ENCODE assay signal across 8 cellular contexts in genomic region chr17:82297280-82297803, GRCh38. TPM values are rescaled to one million over a fixed set of nuclear protein-coding genes. Genes with fewer than 3 reads are reported as not detected.
DNase-seq lines count a peak whose midpoint lies in the region; ATAC-seq, FAIRE-seq and TF ChIP-seq lines count a peak whose summit lies in the region.

No MANE protein-coding gene starts in this region.

- no peak for TF ChIP-seq CTCF in GM12865 (IDR thresholded peaks at IDR 0.05; ENCODE audit: insufficient read depth, low read depth, low read length, missing control alignments)
- no peak for TF ChIP-seq CTCF in LNCaP clone FGC (IDR thresholded peaks at IDR 0.05; ENCODE audit: control insufficient read depth, extremely low read depth, insufficient read depth)
- TF ChIP-seq CTCF in bronchial epithelial cell (IDR thresholded peaks at IDR 0.05; ENCODE audit: insufficient read depth, low read length, severe bottlenecking), result no peak

- H2BK5ac ChIP-seq in mesenchymal stem cell (ENCODE audit: low read depth, low read length, poor library complexity, severe bottlenecking), result no peak overlapping the region

- H3K27me3 ChIP-seq in bronchial epithelial cell (ENCODE audit: control insufficient read depth, insufficient read depth, low read length) (no peaks in the 10 kb centered on the region), mesenchymal stem cell (ENCODE audit: control insufficient read depth in 1 of 2, insufficient read depth in 1 of 2, low read length in 2 of 2) (peaks cover 0 to 3% of the 10 kb centered on the region in 2 experiments)

- H3K27ac ChIP-seq in mesenchymal stem cell (ENCODE audit: low read length, poor library complexity, severe bottlenecking), result peak overlapping the region; percentile 64

- H4K91ac ChIP-seq in mesenchymal stem cell (ENCODE audit: low read length), result no peak overlapping the region

- 82% methylated on average over 19 of the region's 19 CpGs for WGBS in mesenchymal stem cell

- H2BK12ac ChIP-seq in mesenchymal stem cell (ENCODE audit: low read length in 2 of 2), result no peak overlapping the region

- no peak for FAIRE-seq in bronchial epithelial cell (lab: Jason Lieb, UNC)

- H2AK5ac ChIP-seq in mesenchymal stem cell (ENCODE audit: low read length, severe bottlenecking), result no peak overlapping the region

- H3K23ac ChIP-seq in mesenchymal stem cell (ENCODE audit: low read length in 2 of 2), result no peak overlapping the region

- H3K79me1 ChIP-seq in mesenchymal stem cell (replicated peaks; ENCODE audit: low read length, poor library complexity, severe bottlenecking), result peaks cover 1% of the 10 kb centered on the region

- DNase-seq in GM12865 (ENCODE audit: low read depth) (peak; percentile 86), LNCaP clone FGC (ENCODE audit: low read depth) (no peak), bronchial epithelial cell (ENCODE audit: low read depth) (peak; percentile 79), mesenchymal stem cell (peak; percentile 70), NCI-H82 (lab: John Stamatoyannopoulos, UW) (no peak)
- DNase-seq in activated CD4-positive, CD25-positive, alpha-beta regulatory T cell (lab: John Stamatoyannopoulos, UW), result peak in 3 of 4 experiments; percentile 55 to 62 (median 55)
- DNase-seq in stimulated activated CD8-positive, alpha-beta memory T cell treated with anti-CD3 and anti-CD28 coated beads, Interleukin-4, amount 100 ng/mL, for 1 hour (ENCODE audit: low read depth in 2 of 2, low spot score in 1 of 2), result peak; percentile 79 to 82

- no peak overlapping the region for H3K14ac ChIP-seq in mesenchymal stem cell (ENCODE audit: low read length in 2 of 2)

- no peak for ATAC-seq in HG02678 (IDR thresholded peaks at IDR 0.05; ENCODE audit: unreplicated experiment)

- H3K36me3 ChIP-seq in bronchial epithelial cell (ENCODE audit: control insufficient read depth, insufficient read depth, low read length) (no peaks in the 10 kb centered on the region), mesenchymal stem cell (ENCODE audit: control insufficient read depth in 1 of 2, insufficient read depth in 2 of 2, low read depth in 1 of 2, low read length in 2 of 2) (no peaks in the 10 kb centered on the region)

- H4K8ac ChIP-seq in mesenchymal stem cell (ENCODE audit: low read length), result no peak overlapping the region

- H3K4me2 ChIP-seq in mesenchymal stem cell (ENCODE audit: low read length, poor library complexity, severe bottlenecking), result peak overlapping the region; percentile 49

- peaks cover 38% of the 10 kb centered on the region for H3K4me1 ChIP-seq in mesenchymal stem cell (ENCODE audit: control insufficient read depth, insufficient read depth, low read depth, low read length)

- H3K4ac ChIP-seq in mesenchymal stem cell (ENCODE audit: low read depth in 1 of 2, low read length in 2 of 2), result no peak overlapping the region

- peak overlapping the region; percentile 92 for H3K9ac ChIP-seq in mesenchymal stem cell (ENCODE audit: low read length)

- H3K4me3 ChIP-seq in GM12865 (ENCODE audit: low read depth, low read length) (peak overlapping the region; percentile 84), LNCaP clone FGC (ENCODE audit: low read depth, low read length) (peak overlapping the region; percentile 45), bronchial epithelial cell (ENCODE audit: low read depth, low read length) (peak overlapping the region; percentile 17), mesenchymal stem cell (ENCODE audit: insufficient read depth in 1 of 2, low read depth in 1 of 2, low read length in 2 of 2) (peak overlapping the region in 1 of 2 experiments; percentile 71)

- H3K18ac ChIP-seq in mesenchymal stem cell (ENCODE audit: low read depth in 1 of 2, low read length in 2 of 2), result peak overlapping the region in 1 of 2 experiments; percentile 9

- H2BK120ac ChIP-seq in mesenchymal stem cell (ENCODE audit: low read depth, low read length), result no peak overlapping the region

- H3K9me3 ChIP-seq in mesenchymal stem cell (ENCODE audit: control insufficient read depth, low read length), result no peaks in the 10 kb centered on the region

- no peak overlapping the region for H2BK15ac ChIP-seq in mesenchymal stem cell (ENCODE audit: low read depth, poor library complexity, severe bottlenecking)

- no peak overlapping the region for H2AFZ ChIP-seq in mesenchymal stem cell (ENCODE audit: low read depth, low read length)

RNA-seq across cellular contexts. Expression of gene CD7, which starts 20.1 kb away (rescaled TPM):
- not detected in 2 replicates for total RNA-seq in bronchial epithelial cell
- 0.03 TPM for polyA plus RNA-seq in mesenchymal stem cell (2013, experiment 1 of 2)
- 0.12 TPM for polyA plus RNA-seq in mesenchymal stem cell (2013, experiment 2 of 2)

RNA-seq across cellular contexts. Expression of gene CSNK1D, which starts 23.8 kb away (rescaled TPM):
- 64.9 and 72.4 TPM in 2 replicates for total RNA-seq in bronchial epithelial cell
- polyA plus RNA-seq in mesenchymal stem cell (2013, experiment 1 of 2), result 100 TPM
- 98.8 TPM for polyA plus RNA-seq in mesenchymal stem cell (2013, experiment 2 of 2)

RNA-seq across cellular contexts. Expression of gene SECTM1, which starts 36.2 kb away (rescaled TPM):
- total RNA-seq in bronchial epithelial cell, result 1.3 and 3.7 TPM in 2 replicates
- 3.1 TPM for polyA plus RNA-seq in mesenchymal stem cell (2013, experiment 1 of 2)
- 3.2 TPM for polyA plus RNA-seq in mesenchymal stem cell (2013, experiment 2 of 2)

Comparison
In these comparisons a context has a peak if more than half of its experiments do, and no peak if none do; other contexts are left out.
1. DNase-seq: peak in GM12865 (single experiment), activated CD4-positive, CD25-positive, alpha-beta regulatory T cell (3 of 4), bronchial epithelial cell (single experiment), mesenchymal stem cell (single experiment) and stimulated activated CD8-positive, alpha-beta memory T cell treated with anti-CD3 and anti-CD28 coated beads, Interleukin-4, amount 100 ng/mL, for 1 hour (2 of 2); none in LNCaP clone FGC (single experiment) and NCI-H82 (single experiment).